ENCODE assay signal across 16 cellular contexts in genomic region chr1:152411144-152411543, GRCh38. TPM values are rescaled to one million over a fixed set of nuclear protein-coding genes. Genes with fewer than 3 reads are reported as not detected.
DNase-seq lines count a peak whose midpoint lies in the region; ATAC-seq, FAIRE-seq and TF ChIP-seq lines count a peak whose summit lies in the region.
"Had no signal": no experiment of that assay in that cellular context is flagged by ENCODE, and none has a peak within 500 bp of the region (broad histone marks: within the 10 kb centered on the region; RNA-seq: fewer than 3 reads in every experiment).

No MANE protein-coding gene starts in this region.

- WGBS in prostate gland, result 20% methylated on average over 2 of the region's 2 CpGs

- ATAC-seq in effector memory CD8-positive, alpha-beta T cell (replicated peaks), result no peak
- no peak for ATAC-seq in activated CD4-positive, CD25-positive, alpha-beta regulatory T cell treated with anti-CD3 and anti-CD28 coated beads, Interleukin-2, amount 50 U/mL, for 24 hours
- ATAC-seq: PC-3 had no signal

- H3K79me2 ChIP-seq in astrocyte (ENCODE audit: insufficient read depth, low read length), result no peaks in the 10 kb centered on the region

- TF ChIP-seq POLR2A in prostate gland (IDR thresholded peaks at IDR 0.05), result no peak

- no peak overlapping the region for H2AFZ ChIP-seq in astrocyte (ENCODE audit: low read depth, low read length)

- no peaks in the 10 kb centered on the region for H3K27me3 ChIP-seq in BLaER1
- H3K27me3 ChIP-seq in astrocyte (ENCODE audit: insufficient read depth, low read length), result no peaks in the 10 kb centered on the region
- H3K27me3 ChIP-seq in prostate gland (replicated peaks; ENCODE audit: insufficient read depth), result no peaks in the 10 kb centered on the region

- H3K36me3 ChIP-seq in BLaER1 (no peaks in the 10 kb centered on the region), astrocyte (ENCODE audit: insufficient read depth, low read length) (no peaks in the 10 kb centered on the region), prostate gland (no peaks in the 10 kb centered on the region)
- H3K36me3 ChIP-seq: HAP-1 had no signal

- H3K4me3 ChIP-seq in BLaER1, result no peak overlapping the region
- H3K4me3 ChIP-seq in astrocyte (ENCODE audit: insufficient read depth, low read depth, low read length), result no peak overlapping the region
- H3K4me3 ChIP-seq in prostate gland, result no peak overlapping the region
- H3K4me3 ChIP-seq: HAP-1 had no signal

- in situ Hi-C loops in G401 (cut with HindIII; ENCODE audit: low sequenced_read_pairs), result no loop called here

- no peak for FAIRE-seq in astrocyte (lab: Jason Lieb, UNC)

- H3K4me1 ChIP-seq in BLaER1 (peaks cover 18% of the 10 kb centered on the region), astrocyte (ENCODE audit: insufficient read depth, low read length) (no peaks in the 10 kb centered on the region), prostate gland (replicated peaks) (no peaks in the 10 kb centered on the region)
- H3K4me1 ChIP-seq: HAP-1 had no signal

- DNase-seq in DMS 273 treated with DMSO at 0.1 percent for 48 hours (lab: John Stamatoyannopoulos, UW), result peak; percentile 63
- DNase-seq in astrocyte (ENCODE audit: low read depth), result no peak
- peak; percentile 33 for DNase-seq in prostate gland (ENCODE audit: low spot score)
- DNase-seq in effector memory CD8-positive, alpha-beta T cell, result no peak
- DNase-seq in G401 (ENCODE audit: low spot score), result no peak
- DNase-seq: GF-D8, NCI-H1417, NCI-H187, NCI-H748 treated with DMSO at 0.1 percent for 48 hours, PC-3, RPMI8226, SIG-M5, T-helper 1 cell had no signal

- intact Hi-C loops in prostate gland (cut with DNase I), result no loop called here

- H3K4me2 ChIP-seq in BLaER1 (peak overlapping the region; percentile 39), astrocyte (ENCODE audit: low read length) (no peak overlapping the region)

- no peaks in the 10 kb centered on the region for H4K20me1 ChIP-seq in BLaER1
- no peaks in the 10 kb centered on the region for H4K20me1 ChIP-seq in astrocyte (ENCODE audit: insufficient read depth, low read length)

- no peak overlapping the region; the same call in 1 of the 2 replicates for H3K9ac ChIP-seq in BLaER1
- no peak overlapping the region for H3K9ac ChIP-seq in astrocyte (ENCODE audit: low read length)

- no peak overlapping the region for H3K4me3 Mint-ChIP-seq in astrocyte (ENCODE audit: unreplicated experiment)
- no peak overlapping the region for H3K4me3 Mint-ChIP-seq in effector memory CD8-positive, alpha-beta T cell

- H3K4me1 Mint-ChIP-seq in astrocyte (ENCODE audit: low read depth, unreplicated experiment), result peaks cover 11% of the 10 kb centered on the region
- H3K4me1 Mint-ChIP-seq in effector memory CD8-positive, alpha-beta T cell (ENCODE audit: low read depth in 2 of 2), result no peaks in the 10 kb centered on the region

- peaks cover 15% of the 10 kb centered on the region for H3K27me3 Mint-ChIP-seq in astrocyte (ENCODE audit: low read depth, unreplicated experiment)
- H3K27me3 Mint-ChIP-seq in effector memory CD8-positive, alpha-beta T cell, result peaks cover 44 to 62% of the 10 kb centered on the region in 2 donors

- H3K9me3 ChIP-seq in BLaER1 (no peaks in the 10 kb centered on the region), astrocyte (ENCODE audit: insufficient read depth, low read depth, low read length) (no peaks in the 10 kb centered on the region), prostate gland (no peaks in the 10 kb centered on the region)
- H3K9me3 ChIP-seq: HAP-1 had no signal

- H3K9me3 Mint-ChIP-seq in astrocyte (ENCODE audit: unreplicated experiment), result peaks cover 4% of the 10 kb centered on the region
- H3K9me3 Mint-ChIP-seq in effector memory CD8-positive, alpha-beta T cell, result no peaks in the 10 kb centered on the region

- H3K27ac Mint-ChIP-seq in astrocyte (ENCODE audit: unreplicated experiment), result peak overlapping the region; percentile 99
- H3K27ac Mint-ChIP-seq in effector memory CD8-positive, alpha-beta T cell, result no peak overlapping the region

- TF ChIP-seq CTCF in astrocyte (IDR thresholded peaks at IDR 0.05; ENCODE audit: insufficient read depth, low read depth, low read length), result no peak
- no peak for TF ChIP-seq CTCF in prostate gland (IDR thresholded peaks at IDR 0.05)

- no peak overlapping the region for H3K27ac ChIP-seq in BLaER1
- H3K27ac ChIP-seq in astrocyte (ENCODE audit: low read depth, low read length), result no peak overlapping the region
- no peak overlapping the region for H3K27ac ChIP-seq in prostate gland

- no peaks in the 10 kb centered on the region for H3K36me3 Mint-ChIP-seq in astrocyte (ENCODE audit: low read depth, unreplicated experiment)
- no peaks in the 10 kb centered on the region for H3K36me3 Mint-ChIP-seq in effector memory CD8-positive, alpha-beta T cell (ENCODE audit: insufficient read depth)

RNA-seq across cellular contexts. Expression of gene CRNN, which starts 2.9 kb away (rescaled TPM):
- not detected in 2 replicates for total RNA-seq in astrocyte
- under 1 TPM in 1 of 2 donors, not detected in 1; 0.62 TPM for total RNA-seq in prostate gland
- not detected in 2 replicates for total RNA-seq in G401 (2014; rRNA removed; shearing (Covaris generic))
- total RNA-seq: PC-3 had no signal

RNA-seq across cellular contexts. Expression of gene FLG2, which starts 51.3 kb away (rescaled TPM):
- total RNA-seq in astrocyte, result not detected in 2 replicates
- total RNA-seq in prostate gland, result 1 to 10 TPM in 1 of 2 donors, under 1 TPM in 1; 0.36 to 5.6 TPM
- total RNA-seq in G401 (2014; rRNA removed; shearing (Covaris generic)), result not detected in 2 replicates
- total RNA-seq: PC-3 had no signal

Comparison
In these comparisons a context has a peak if more than half of its experiments do, and no peak if none do; other contexts are left out.
1. DNase-seq: peak in DMS 273 treated with DMSO at 0.1 percent for 48 hours (single experiment) and prostate gland (single experiment); none in astrocyte (single experiment), effector memory CD8-positive, alpha-beta T cell (0 of 3) and G401 (single experiment).